23 cellular contexts compared by ENCODE assay signal in the genomic region with DNA sequence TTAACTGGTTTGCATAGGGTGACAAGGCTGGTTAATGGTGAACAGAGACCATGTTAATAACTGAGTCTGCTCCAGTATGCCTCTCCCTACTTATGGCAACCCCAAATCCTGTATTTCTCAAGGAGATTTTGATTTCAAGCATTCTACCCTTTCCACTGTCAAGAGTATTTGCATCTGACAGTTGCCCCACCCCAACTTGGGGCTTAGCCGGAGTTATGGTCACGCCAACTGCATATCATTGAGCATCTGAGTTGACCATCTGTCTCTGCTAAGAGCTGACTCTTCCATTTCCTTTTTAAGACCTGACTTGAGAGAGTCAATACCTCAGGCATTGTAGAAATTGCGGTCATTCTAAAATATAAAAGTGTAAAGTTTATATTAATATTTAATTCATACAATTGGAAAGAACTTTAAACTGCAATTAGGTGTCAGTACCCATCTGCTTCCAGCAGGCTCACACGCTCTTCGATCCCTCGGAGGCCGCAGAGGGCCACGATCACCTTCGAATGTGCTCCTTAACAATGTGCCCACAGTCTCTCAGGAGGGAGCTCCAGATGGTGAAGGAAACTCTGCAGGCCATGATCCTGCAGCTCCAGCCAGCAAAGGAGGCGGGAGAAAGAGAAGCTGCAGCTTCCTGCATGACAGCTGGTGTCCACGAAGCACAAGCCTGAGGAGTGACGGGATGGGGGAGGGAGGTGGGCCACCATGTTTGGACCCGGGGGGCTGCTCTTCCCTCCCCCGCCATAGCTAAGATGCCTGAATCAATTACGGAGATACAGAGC.
A peak's percentile ranks its signal among the peaks of the same experiment; 100 is the strongest.
DNase-seq lines count a peak whose midpoint lies in the region; ATAC-seq, FAIRE-seq and TF ChIP-seq lines count a peak whose summit lies in the region.
"Had no signal": no experiment of that assay in that cellular context is flagged by ENCODE, and none has a peak within 500 bp of the region (broad histone marks: within the 10 kb centered on the region; RNA-seq: fewer than 3 reads in every experiment).

No MANE protein-coding gene starts in this region.

- TF ChIP-seq CTCF in D721Med (IDR thresholded peaks at IDR 0.05; ENCODE audit: insufficient read depth, missing control alignments) = no peak
- TF ChIP-seq CTCF in WTC11 (IDR thresholded peaks at IDR 0.05) = no peak
- no peak for TF ChIP-seq CTCF in upper lobe of right lung (IDR thresholded peaks at IDR 0.05)

- H3K9me3 ChIP-seq in right cardiac atrium (ENCODE audit: control insufficient read depth, low read length) (no peaks in the 10 kb centered on the region), upper lobe of right lung (no peaks in the 10 kb centered on the region)
- H3K9me3 ChIP-seq: BLaER1 had no signal

- H3K4me3 Mint-ChIP-seq in WTC11 = no peak overlapping the region
- H3K4me3 Mint-ChIP-seq: CD8-positive, alpha-beta T cell; HFFc6; IgD-negative memory B cell had no signal

- H3K27me3 ChIP-seq in right cardiac atrium (ENCODE audit: control insufficient read depth, insufficient read depth) = no peaks in the 10 kb centered on the region
- no peaks in the 10 kb centered on the region for H3K27me3 ChIP-seq in upper lobe of right lung
- H3K27me3 ChIP-seq: BLaER1 had no signal

- POLR2A ChIA-PET in WTC11 (lab: Charles Lee) = no interaction called here

- intact Hi-C loops in right cardiac atrium (cut with DNase I) = no loop called here
- intact Hi-C loops in upper lobe of right lung (cut with DNase I) = no loop called here

- peak; percentile 90 for FAIRE-seq in D721Med (lab: Jason Lieb, UNC)
- FAIRE-seq in HTR-8/SVneo (lab: Jason Lieb, UNC) = no peak
- FAIRE-seq: GM12878, GM18507 had no signal

- H3K27me3 Mint-ChIP-seq in WTC11 (ENCODE audit: low read depth) = peaks cover 9% of the 10 kb centered on the region
- H3K27me3 Mint-ChIP-seq: IgD-negative memory B cell had no signal

- DNase-seq in D721Med (ENCODE audit: insufficient read length, low spot score) (no peak), NCI-H2171 (lab: John Stamatoyannopoulos, UW) (peak; percentile 60), WTC11 (ENCODE audit: low spot score) (no peak), iPS-NIHi11 (ENCODE audit: low spot score) (peak; percentile 11), HTR-8/SVneo (ENCODE audit: insufficient read length, low spot score) (no peak), right cardiac atrium (no peak), NCI-H345 treated with DMSO at 0.1 percent for 48 hours (lab: John Stamatoyannopoulos, UW; ENCODE audit: unreplicated experiment) (no peak), upper lobe of right lung (no peak)
- DNase-seq: CD8-positive, alpha-beta T cell; DND-41; GDM1; GOT3; HFFc6; Kasumi-1; MM.1S; NCI-H1092 treated with DMSO at 0.1 percent for 48 hours; NCI-H187; NCI-H510A; NK-92 treated with Interleukin-12 subunit alpha and Interleukin-12 subunit beta, amount 100 ng/mL, for 24 hours had no signal

- no peaks in the 10 kb centered on the region for H3K36me3 Mint-ChIP-seq in WTC11

- H3K4me3 ChIP-seq in right cardiac atrium (ENCODE audit: low read length) (no peak overlapping the region), upper lobe of right lung (no peak overlapping the region)
- H3K4me3 ChIP-seq: BLaER1, GM12878 had no signal

- peaks cover 9% of the 10 kb centered on the region for H3K9me3 Mint-ChIP-seq in WTC11
- H3K9me3 Mint-ChIP-seq: CD8-positive, alpha-beta T cell had no signal

- CTCF ChIA-PET in WTC11 (lab: Charles Lee) = interaction anchor here (0.6 to 1.5 kb wide), 2 partner anchors 53 to 567 kb away, joined by 3 to 5 read pairs; no protein-coding TSS in a partner anchor

- ATAC-seq in WTC11 = peak; percentile 67
- ATAC-seq in right cardiac atrium = no peak
- ATAC-seq in upper lobe of right lung = no peak
- ATAC-seq: CD8-positive, alpha-beta T cell; GM12878 had no signal

- peaks cover 23% of the 10 kb centered on the region for H3K4me1 Mint-ChIP-seq in WTC11
- H3K4me1 Mint-ChIP-seq: IgD-negative memory B cell had no signal

- H3K4me1 ChIP-seq in right cardiac atrium (ENCODE audit: control insufficient read depth, insufficient read depth, low read length) (no peaks in the 10 kb centered on the region), upper lobe of right lung (peaks cover 7% of the 10 kb centered on the region)
- H3K4me1 ChIP-seq: BLaER1 had no signal

- WGBS in right cardiac atrium = 87% methylated on average over 15 of the region's 15 CpGs

- H3K27ac ChIP-seq in right cardiac atrium (ENCODE audit: low read length) (no peak overlapping the region), upper lobe of right lung (no peak overlapping the region)
- H3K27ac ChIP-seq: BLaER1 had no signal

- no peak overlapping the region for H3K27ac Mint-ChIP-seq in WTC11
- H3K27ac Mint-ChIP-seq: CD8-positive, alpha-beta T cell; HFFc6; IgD-negative memory B cell had no signal

- no peaks in the 10 kb centered on the region for H3K36me3 ChIP-seq in upper lobe of right lung
- H3K36me3 ChIP-seq: BLaER1 had no signal

TF ChIP-seq in WTC11, 78 proteins besides CTCF, POLR2A, EP300 and RAD21 (continues in another document):
- TF ChIP-seq ZNF232 (CRISPR knock-in tag; IDR thresholded peaks at IDR 0.05) = no peak
- TF ChIP-seq EMX1 (CRISPR knock-in tag; IDR thresholded peaks at IDR 0.05) = no peak
- no peak for TF ChIP-seq ZNF671 (CRISPR knock-in tag; IDR thresholded peaks at IDR 0.05)
- TF ChIP-seq, protein P1, sequence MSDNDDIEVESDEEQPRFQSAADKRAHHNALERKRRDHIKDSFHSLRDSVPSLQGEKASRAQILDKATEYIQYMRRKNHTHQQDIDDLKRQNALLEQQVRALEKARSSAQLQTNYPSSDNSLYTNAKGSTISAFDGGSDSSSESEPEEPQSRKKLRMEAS (CRISPR knock-in tag; IDR thresholded peaks at IDR 0.05) = no peak
- TF ChIP-seq FOXP1 (CRISPR knock-in tag; IDR thresholded peaks at IDR 0.05; ENCODE audit: borderline replicate concordance) = no peak
- TF ChIP-seq TP53 (CRISPR knock-in tag; IDR thresholded peaks at IDR 0.05) = no peak
- TF ChIP-seq, protein P2, sequence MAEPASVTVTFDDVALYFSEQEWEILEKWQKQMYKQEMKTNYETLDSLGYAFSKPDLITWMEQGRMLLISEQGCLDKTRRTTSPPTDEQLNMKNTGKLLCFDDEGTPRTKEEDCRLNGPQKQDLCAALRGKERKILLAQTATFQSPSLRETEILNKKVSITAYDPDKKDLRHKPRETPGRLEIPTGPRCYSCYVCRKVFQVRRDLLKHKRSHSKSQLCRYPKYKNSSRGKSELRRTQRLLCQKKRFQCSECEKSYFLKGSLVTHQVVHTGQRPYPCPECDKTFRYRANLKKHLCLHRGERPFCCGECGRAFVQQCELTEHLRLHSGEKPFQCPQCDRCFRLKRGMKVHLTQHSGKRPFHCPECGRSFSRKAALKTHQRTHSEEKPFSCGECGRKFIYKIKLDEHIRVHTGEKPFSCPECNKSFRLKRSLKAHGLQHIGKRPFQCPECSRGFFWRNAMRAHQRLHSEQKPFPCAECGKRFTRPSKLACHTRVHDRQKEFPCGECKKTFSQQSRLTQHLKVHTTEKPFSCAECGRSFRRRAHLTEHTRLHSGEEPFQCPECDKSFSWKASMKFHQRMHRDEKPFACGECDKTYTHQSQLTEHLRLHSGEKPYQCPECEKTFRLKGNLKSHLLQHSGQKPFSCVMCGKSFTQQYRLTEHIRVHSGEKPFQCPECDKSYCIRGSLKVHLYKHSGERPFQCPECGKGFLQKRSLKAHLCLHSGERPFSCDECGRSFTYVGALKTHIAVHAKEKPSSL (CRISPR knock-in tag; conservative IDR thresholded peaks at IDR 0.05) = no peak
- TF ChIP-seq RORB (CRISPR knock-in tag; IDR thresholded peaks at IDR 0.05) = no peak
- no peak for TF ChIP-seq MXD4 (CRISPR knock-in tag; IDR thresholded peaks at IDR 0.05; ENCODE audit: borderline replicate concordance)
- no peak for TF ChIP-seq TEAD4 (CRISPR knock-in tag; IDR thresholded peaks at IDR 0.05)
- TF ChIP-seq, protein P3, sequence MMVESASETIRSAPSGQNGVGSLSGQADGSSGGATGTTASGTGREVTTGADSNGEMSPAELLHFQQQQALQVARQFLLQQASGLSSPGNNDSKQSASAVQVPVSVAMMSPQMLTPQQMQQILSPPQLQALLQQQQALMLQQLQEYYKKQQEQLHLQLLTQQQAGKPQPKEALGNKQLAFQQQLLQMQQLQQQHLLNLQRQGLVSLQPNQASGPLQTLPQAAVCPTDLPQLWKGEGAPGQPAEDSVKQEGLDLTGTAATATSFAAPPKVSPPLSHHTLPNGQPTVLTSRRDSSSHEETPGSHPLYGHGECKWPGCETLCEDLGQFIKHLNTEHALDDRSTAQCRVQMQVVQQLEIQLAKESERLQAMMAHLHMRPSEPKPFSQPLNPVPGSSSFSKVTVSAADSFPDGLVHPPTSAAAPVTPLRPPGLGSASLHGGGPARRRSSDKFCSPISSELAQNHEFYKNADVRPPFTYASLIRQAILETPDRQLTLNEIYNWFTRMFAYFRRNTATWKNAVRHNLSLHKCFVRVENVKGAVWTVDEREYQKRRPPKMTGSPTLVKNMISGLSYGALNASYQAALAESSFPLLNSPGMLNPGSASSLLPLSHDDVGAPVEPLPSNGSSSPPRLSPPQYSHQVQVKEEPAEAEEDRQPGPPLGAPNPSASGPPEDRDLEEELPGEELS (CRISPR knock-in tag; IDR thresholded peaks at IDR 0.05) = no peak
- TF ChIP-seq, protein P4, sequence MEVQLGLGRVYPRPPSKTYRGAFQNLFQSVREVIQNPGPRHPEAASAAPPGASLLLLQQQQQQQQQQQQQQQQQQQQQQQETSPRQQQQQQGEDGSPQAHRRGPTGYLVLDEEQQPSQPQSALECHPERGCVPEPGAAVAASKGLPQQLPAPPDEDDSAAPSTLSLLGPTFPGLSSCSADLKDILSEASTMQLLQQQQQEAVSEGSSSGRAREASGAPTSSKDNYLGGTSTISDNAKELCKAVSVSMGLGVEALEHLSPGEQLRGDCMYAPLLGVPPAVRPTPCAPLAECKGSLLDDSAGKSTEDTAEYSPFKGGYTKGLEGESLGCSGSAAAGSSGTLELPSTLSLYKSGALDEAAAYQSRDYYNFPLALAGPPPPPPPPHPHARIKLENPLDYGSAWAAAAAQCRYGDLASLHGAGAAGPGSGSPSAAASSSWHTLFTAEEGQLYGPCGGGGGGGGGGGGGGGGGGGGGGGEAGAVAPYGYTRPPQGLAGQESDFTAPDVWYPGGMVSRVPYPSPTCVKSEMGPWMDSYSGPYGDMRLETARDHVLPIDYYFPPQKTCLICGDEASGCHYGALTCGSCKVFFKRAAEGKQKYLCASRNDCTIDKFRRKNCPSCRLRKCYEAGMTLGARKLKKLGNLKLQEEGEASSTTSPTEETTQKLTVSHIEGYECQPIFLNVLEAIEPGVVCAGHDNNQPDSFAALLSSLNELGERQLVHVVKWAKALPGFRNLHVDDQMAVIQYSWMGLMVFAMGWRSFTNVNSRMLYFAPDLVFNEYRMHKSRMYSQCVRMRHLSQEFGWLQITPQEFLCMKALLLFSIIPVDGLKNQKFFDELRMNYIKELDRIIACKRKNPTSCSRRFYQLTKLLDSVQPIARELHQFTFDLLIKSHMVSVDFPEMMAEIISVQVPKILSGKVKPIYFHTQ (CRISPR knock-in tag; IDR thresholded peaks at IDR 0.05) = no peak
- TF ChIP-seq, protein P5, sequence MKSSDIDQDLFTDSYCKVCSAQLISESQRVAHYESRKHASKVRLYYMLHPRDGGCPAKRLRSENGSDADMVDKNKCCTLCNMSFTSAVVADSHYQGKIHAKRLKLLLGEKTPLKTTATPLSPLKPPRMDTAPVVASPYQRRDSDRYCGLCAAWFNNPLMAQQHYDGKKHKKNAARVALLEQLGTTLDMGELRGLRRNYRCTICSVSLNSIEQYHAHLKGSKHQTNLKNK (CRISPR knock-in tag; IDR thresholded peaks at IDR 0.05) = no peak

Comparison
In these comparisons a context has a peak if more than half of its experiments do, and no peak if none do; other contexts are left out.
1. DNase-seq: peak in NCI-H2171 (single experiment) and iPS-NIHi11 (single experiment); none in D721Med (single experiment), WTC11 (single experiment), HTR-8/SVneo (single experiment), right cardiac atrium (0 of 3), NCI-H345 treated with DMSO at 0.1 percent for 48 hours (single experiment) and upper lobe of right lung (single experiment).